ENCODE assay signal across 8 cellular contexts in genomic region chr1:201447911-201448871, GRCh38. TPM values are rescaled to one million over a fixed set of nuclear protein-coding genes. Genes with fewer than 3 reads are reported as not detected.
DNase-seq lines count a peak whose midpoint lies in the region; ATAC-seq and TF ChIP-seq lines count a peak whose summit lies in the region.

No MANE protein-coding gene starts in this region.

- WGBS in esophagus squamous epithelium, 2 donors: 41 to 43% methylated on average over 10 to 13 of the region's 20 CpGs

- H3K27ac Mint-ChIP-seq in naive B cell: peak overlapping the region in 2 of 6 donors; percentile 15 to 54

- TF ChIP-seq POLR2A in esophagus squamous epithelium (IDR thresholded peaks at IDR 0.05): no peak

- DNase-seq in NCI-H1417 (lab: John Stamatoyannopoulos, UW) (peak; percentile 2 to 74 (median 44)), NCI-H1417 treated with DMSO at 0.1 percent for 48 hours (lab: John Stamatoyannopoulos, UW) (no peak), NCI-H774 (lab: John Stamatoyannopoulos, UW) (peak; percentile 55), activated T-cell treated with anti-CD3 and anti-CD28 coated beads for 1 hour (ENCODE audit: low read depth) (peak; percentile 42), esophagus squamous epithelium (lab: John Stamatoyannopoulos, UW) (no peak), naive B cell (peak; percentile 9)
- peak; percentile 42 for DNase-seq in stimulated activated naive CD4-positive, alpha-beta T cell treated with Interleukin-2 at 50 U/mL for 16 hours (lab: John Stamatoyannopoulos, UW)

- no peak overlapping the region for H3K4me3 Mint-ChIP-seq in naive B cell

- no peaks in the 10 kb centered on the region for H3K36me3 ChIP-seq in esophagus squamous epithelium

- ATAC-seq in HG03064 (IDR thresholded peaks at IDR 0.05; ENCODE audit: low read depth, unreplicated experiment) (peak; percentile 56), naive B cell (ENCODE audit: low read depth in 2 of 2) (peak; percentile 68 to 72)

- intact Hi-C loops in esophagus squamous epithelium (cut with DNase I): loop anchor here (10.0 kb wide), 1 partner anchor 67 kb away; no protein-coding TSS in a partner anchor

- peaks cover 0 to 7% of the 10 kb centered on the region in 2 donors for H3K36me3 Mint-ChIP-seq in naive B cell

- H3K4me1 ChIP-seq in esophagus squamous epithelium: peaks cover 0 to 41% (median 18%) of the 10 kb centered on the region in 3 donors

- no peaks in the 10 kb centered on the region for H3K27me3 ChIP-seq in esophagus squamous epithelium

- peaks cover 6 to 12% (median 8%) of the 10 kb centered on the region in 3 donors for H3K4me1 Mint-ChIP-seq in naive B cell

- peak; percentile 59 to 94 (median 88) for TF ChIP-seq CTCF in esophagus squamous epithelium (IDR thresholded peaks at IDR 0.05)

- H3K9me3 Mint-ChIP-seq in naive B cell: peaks cover 2 to 8% (median 5%) of the 10 kb centered on the region in 7 donors

- no peaks in the 10 kb centered on the region for H3K9me3 ChIP-seq in esophagus squamous epithelium

- no peak overlapping the region for H3K4me3 ChIP-seq in esophagus squamous epithelium

- H3K27me3 Mint-ChIP-seq in naive B cell: peaks cover 6 to 39% (median 27%) of the 10 kb centered on the region in 3 donors

- peak overlapping the region in 2 of 4 donors; percentile 16 to 18 for H3K27ac ChIP-seq in esophagus squamous epithelium

RNA-seq across cellular contexts. Expression of gene PHLDA3, which starts 20.8 kb away (rescaled TPM):
- total RNA-seq in esophagus squamous epithelium: 10 to 100 TPM; 60.9 to 87.9 (median 75.1) TPM
- 1 to 10 TPM in 1 of 6 donors, not detected in 5; 1.1 TPM for polyA plus RNA-seq in naive B cell (ENCODE audit: low read depth in 6 of 6)

RNA-seq across cellular contexts. Expression of gene TNNI1, which starts 26.7 kb away (rescaled TPM):
- total RNA-seq in esophagus squamous epithelium: not detected
- polyA plus RNA-seq in naive B cell (ENCODE audit: low read depth in 6 of 6): not detected

RNA-seq across cellular contexts. Expression of gene LAD1, which starts 49.1 kb away (rescaled TPM):
- total RNA-seq in esophagus squamous epithelium: 100 to 1,000 TPM; 242 to 377 (median 320) TPM
- polyA plus RNA-seq in naive B cell (ENCODE audit: low read depth in 6 of 6): not detected

RNA-seq across cellular contexts. Expression of gene CSRP1, which starts 58.7 kb away (rescaled TPM):
- 1,000 to 10,000 TPM in 1 of 4 donors, 100 to 1,000 TPM in 3; 243 to 1,044 (median 363) TPM for total RNA-seq in esophagus squamous epithelium
- 10 to 100 TPM; 25.4 to 35.4 (median 27.8) TPM for polyA plus RNA-seq in naive B cell (ENCODE audit: low read depth in 6 of 6)

Comparison
In these comparisons a context has a peak if more than half of its experiments do, and no peak if none do; other contexts are left out.
1. DNase-seq: peak in NCI-H1417 (3 of 3), NCI-H774 (single experiment), activated T-cell treated with anti-CD3 and anti-CD28 coated beads for 1 hour (single experiment), naive B cell (single experiment) and stimulated activated naive CD4-positive, alpha-beta T cell treated with Interleukin-2 at 50 U/mL for 16 hours (single experiment); none in NCI-H1417 treated with DMSO at 0.1 percent for 48 hours (single experiment) and esophagus squamous epithelium (single experiment).